Comparison of ENCODE assay signal across 9 cellular contexts in the genomic region with DNA sequence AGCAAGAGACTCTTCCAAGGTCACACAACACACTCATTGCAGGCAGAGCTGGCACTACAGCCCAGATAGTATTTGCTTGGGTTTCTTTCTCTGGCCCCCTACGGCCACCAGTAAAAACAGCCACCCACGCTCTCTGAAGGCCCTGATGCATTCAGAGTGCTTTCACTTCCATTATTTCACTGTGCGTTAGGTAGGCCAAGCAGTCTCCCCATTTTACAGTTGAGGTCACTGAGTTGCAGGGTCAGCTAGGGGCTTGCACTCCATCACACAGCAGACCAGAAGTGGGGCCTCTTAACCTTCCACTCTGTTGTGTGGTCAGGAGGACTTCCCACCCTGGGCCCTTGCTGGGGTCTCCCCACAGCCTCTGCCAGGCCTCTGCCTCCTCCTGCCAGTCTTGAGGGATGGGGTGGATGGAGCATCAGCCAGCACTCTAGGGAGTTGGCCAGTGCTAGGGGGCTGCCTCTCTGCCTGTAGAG. TPM values are rescaled to one million over a fixed set of nuclear protein-coding genes. Genes with fewer than 3 reads are reported as not detected.
A peak's percentile ranks its signal among the peaks of the same experiment; 100 is the strongest.
DNase-seq lines count a peak whose midpoint lies in the region; ATAC-seq and TF ChIP-seq lines count a peak whose summit lies in the region.
"Had no signal": no experiment of that assay in that cellular context is flagged by ENCODE, and none has a peak within 500 bp of the region (broad histone marks: within the 10 kb centered on the region; RNA-seq: fewer than 3 reads in every experiment).

No MANE protein-coding gene starts in this region.

- WGBS in stomach, 5 donors, result 75 to 100% (median 86%) methylated on average over 3 of the region's 3 CpGs

- H3K9me3 ChIP-seq in BLaER1 treated with 17β-estradiol and CSF1 and Interleukin-3, amounts not matched to agents 10 nM and 100 nM (replicated peaks in 1 of 11), result no peaks in the 10 kb centered on the region
- H3K9me3 ChIP-seq in stomach, result no peaks in the 10 kb centered on the region
- H3K9me3 ChIP-seq: esophagus muscularis mucosa had no signal

- H3K4me1 ChIP-seq in BLaER1 treated with 17β-estradiol and CSF1 and Interleukin-3, amounts not matched to agents 10 nM and 100 nM, result peaks cover 38 to 70% (median 55%) of the 10 kb centered on the region in 10 experiments
- H3K4me1 ChIP-seq in stomach, result peaks cover 11 to 21% (median 16%) of the 10 kb centered on the region in 4 donors

- no peak for TF ChIP-seq EP300 in stomach (IDR thresholded peaks at IDR 0.05)

- H3K4me2 ChIP-seq in BLaER1 treated with 17β-estradiol and CSF1 and Interleukin-3, amounts not matched to agents 10 nM and 100 nM, result peak overlapping the region; percentile 57 to 100 (median 96)

- peaks cover 0 to 24% (median 0%) of the 10 kb centered on the region in 11 experiments; a peak in 6 of 22 replicates for H4K20me1 ChIP-seq in BLaER1 treated with 17β-estradiol and CSF1 and Interleukin-3, amounts not matched to agents 10 nM and 100 nM

- peaks cover 17 to 30% (median 23%) of the 10 kb centered on the region in 11 experiments for H3K27me3 ChIP-seq in BLaER1 treated with 17β-estradiol and CSF1 and Interleukin-3, amounts not matched to agents 10 nM and 100 nM
- H3K27me3 ChIP-seq in stomach, result peaks cover 0 to 71% (median 39%) of the 10 kb centered on the region in 3 donors

- H3K4me3 ChIP-seq in BLaER1 treated with 17β-estradiol and CSF1 and Interleukin-3, amounts not matched to agents 10 nM and 100 nM, result no peak overlapping the region
- H3K4me3 ChIP-seq in stomach, result peak overlapping the region in 2 of 4 donors; percentile 2 to 52

- peak; percentile 51 for ATAC-seq in GM18907 (IDR thresholded peaks at IDR 0.05; ENCODE audit: unreplicated experiment)
- ATAC-seq in HG03159 (IDR thresholded peaks at IDR 0.05; ENCODE audit: unreplicated experiment), result peak; percentile 54

- TF ChIP-seq POLR2A in stomach (IDR thresholded peaks at IDR 0.05), result no peak

- peak; percentile 22 for DNase-seq in central memory CD4-positive, alpha-beta T cell
- DNase-seq in stomach, result no peak
- no peak for DNase-seq in NCI-H510A (lab: John Stamatoyannopoulos, UW)
- no peak for DNase-seq in NCI-H345 treated with DMSO at 0.1 percent for 48 hours (lab: John Stamatoyannopoulos, UW; ENCODE audit: unreplicated experiment)
- no peak for DNase-seq in COLO668 (lab: John Stamatoyannopoulos, UW; ENCODE audit: unreplicated experiment)

- intact Hi-C loops in stomach (cut with DNase I; ENCODE audit: low total_unique reads), result no loop called here

- TF ChIP-seq CTCF in stomach (IDR thresholded peaks at IDR 0.05), result no peak

- H3K9ac ChIP-seq in BLaER1 treated with 17β-estradiol and CSF1 and Interleukin-3, amounts not matched to agents 10 nM and 100 nM, result no peak overlapping the region; a peak in 1 of 22 replicates

- H3K36me3 ChIP-seq in BLaER1 treated with 17β-estradiol and CSF1 and Interleukin-3, amounts not matched to agents 10 nM and 100 nM, result no peaks in the 10 kb centered on the region
- no peaks in the 10 kb centered on the region for H3K36me3 ChIP-seq in stomach
- H3K36me3 ChIP-seq: esophagus muscularis mucosa had no signal

- no peak overlapping the region for H3K27ac ChIP-seq in BLaER1 treated with 17β-estradiol and CSF1 and Interleukin-3, amounts not matched to agents 10 nM and 100 nM
- peak overlapping the region in 2 of 5 donors; percentile 18 to 64 for H3K27ac ChIP-seq in stomach
- H3K27ac ChIP-seq: esophagus muscularis mucosa had no signal

RNA-seq across cellular contexts. Expression of gene TBX21, which starts 2.5 kb away (rescaled TPM):
- under 1 TPM in 2 of 5 donors, not detected in 3; 0.29 to 0.55 TPM for total RNA-seq in stomach
- under 1 TPM; 0.10 to 0.92 (median 0.31) TPM for polyA plus RNA-seq in stomach

RNA-seq across cellular contexts. Expression of gene TBKBP1, which starts 41.6 kb away (rescaled TPM):
- 10 to 100 TPM in 1 of 5 donors, 1 to 10 TPM in 4; 2.9 to 14.3 (median 6.7) TPM for total RNA-seq in stomach
- 10 to 100 TPM in 1 of 3 donors, 1 to 10 TPM in 2; 5.4 to 11.5 (median 5.8) TPM for polyA plus RNA-seq in stomach
